In genomic region chr1:223520200-223520599, GRCh38 we compare ENCODE assay signal across 35 cellular contexts.
"Had no signal": no experiment of that assay in that cellular context is flagged by ENCODE, and none has a peak within 500 bp of the region (broad histone marks: within the 10 kb centered on the region; RNA-seq: fewer than 3 reads in every experiment).

No MANE protein-coding gene starts in this region.

- H3K36me3 ChIP-seq: MG63 had no signal

- H3K4me3 ChIP-seq: MG63 had no signal

- H3K27me3 ChIP-seq: MG63 had no signal

- H3K9me3 ChIP-seq: MG63 had no signal

- DNase-seq: Karpas-422, Kasumi-1, MG63, MM.1S, MV-4-11, NCI-H1048, NCI-H1092, NCI-H1092 treated with DMSO at 0.1 percent for 48 hours, NCI-H1105, NCI-H1105 treated with DMSO at 0.1 percent for 48 hours, NCI-H1417, NCI-H1417 treated with DMSO at 0.1 percent for 48 hours, NCI-H1436, NCI-H1436 treated with DMSO at 0.1 percent for 48 hours, NCI-H146, NCI-H1694, NCI-H1694 treated with DMSO at 0.1 percent for 48 hours, NCI-H187, NCI-H187 treated with DMSO at 0.1 percent for 48 hours, NCI-H1930, NCI-H2029, NCI-H2029 treated with DMSO at 0.1 percent for 48 hours, NCI-H2081, NCI-H2081 treated with DMSO at 0.1 percent for 48 hours, NCI-H2107, NCI-H2171, NCI-H2171 treated with DMSO at 0.1 percent for 48 hours, NCI-H2227 treated with DMSO at 0.1 percent for 48 hours, NCI-H226, NCI-H345, NCI-H446, NCI-H446 treated with DMSO at 0.1 percent for 48 hours, NCI-H510A, NCI-H510A treated with DMSO at 0.1 percent for 48 hours, NCI-H524 had no signal
